In the genomic region with DNA sequence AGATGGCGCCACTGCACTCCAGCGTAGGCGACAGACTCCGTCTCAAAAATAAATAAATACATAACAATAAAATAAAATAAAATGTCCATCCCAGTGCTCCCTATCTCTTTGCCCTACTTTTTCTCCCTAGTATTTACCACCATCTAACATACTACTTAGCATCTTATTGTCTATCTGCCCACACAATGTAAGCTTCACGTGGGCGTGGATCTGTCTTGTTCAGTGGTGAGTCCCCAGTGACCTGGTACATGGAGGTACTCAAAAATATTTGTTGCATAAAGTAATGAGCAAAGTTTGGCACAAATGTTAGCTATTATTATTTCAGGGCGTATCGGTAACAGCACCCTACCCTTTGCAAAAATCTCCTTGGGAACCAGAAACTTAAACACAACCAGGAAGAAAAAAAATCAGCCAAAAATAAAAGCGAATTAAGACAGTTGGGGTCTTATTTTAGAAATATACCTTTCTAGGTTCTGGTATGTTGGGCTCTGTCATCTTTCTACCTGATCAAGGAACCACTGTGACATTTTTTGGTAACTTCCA, we compare ENCODE assay signal across 8 cellular contexts. TPM values are rescaled to one million over a fixed set of nuclear protein-coding genes. Genes with fewer than 3 reads are reported as not detected.
A peak's percentile ranks its signal among the peaks of the same experiment; 100 is the strongest.
DNase-seq lines count a peak whose midpoint lies in the region; ATAC-seq and TF ChIP-seq lines count a peak whose summit lies in the region.

No MANE protein-coding gene starts in this region.

- H3K4me3 ChIP-seq in astrocyte of the cerebellum (ENCODE audit: low read depth, low read length) = peak overlapping the region; percentile 60
- peak overlapping the region in 2 of 3 donors; percentile 23 to 80 for H3K4me3 ChIP-seq in right lobe of liver
- peak overlapping the region; percentile 99 for H3K4me3 ChIP-seq in urinary bladder (ENCODE audit: low read depth, low read length)

- WGBS in right lobe of liver (ENCODE audit: insufficient coverage, low coverage, low lambda C conversion rate, missing lambda C conversion rate) = 43% methylated on average over 9 of the region's 9 CpGs
- WGBS in urinary bladder = 45% methylated on average over 9 of the region's 9 CpGs

- no peaks in the 10 kb centered on the region for H3K9me3 Mint-ChIP-seq in activated naive CD4-positive, alpha-beta T cell treated with anti-CD3 and anti-CD28 coated beads for 36 hours

- H3K27me3 Mint-ChIP-seq in activated naive CD4-positive, alpha-beta T cell treated with anti-CD3 and anti-CD28 coated beads for 36 hours (ENCODE audit: low read depth) = no peaks in the 10 kb centered on the region

- H3K36me3 Mint-ChIP-seq in activated naive CD4-positive, alpha-beta T cell treated with anti-CD3 and anti-CD28 coated beads for 36 hours (ENCODE audit: low read depth) = no peaks in the 10 kb centered on the region

- peak overlapping the region in 2 of 3 donors; percentile 33 to 38 for H3K27ac ChIP-seq in right lobe of liver
- no peak overlapping the region for H3K27ac ChIP-seq in urinary bladder (ENCODE audit: low read depth)

- H3K9me3 ChIP-seq in right lobe of liver = no peaks in the 10 kb centered on the region

- intact Hi-C loops in activated naive CD4-positive, alpha-beta T cell treated with anti-CD3 and anti-CD28 coated beads for 36 hours (cut with micrococcal nuclease) = loop anchor here (1.0 to 5.0 kb wide), 5 partner anchors 18 to 853 kb away; partner anchors contain the start of genes NEK2, PACC1, PPP2R5A and SLC30A1
- intact Hi-C loops in right lobe of liver (cut with DNase I) = no loop called here

- peak overlapping the region; percentile 76 for H3K4me3 Mint-ChIP-seq in activated naive CD4-positive, alpha-beta T cell treated with anti-CD3 and anti-CD28 coated beads for 36 hours

- TF ChIP-seq POLR2A in right lobe of liver (IDR thresholded peaks at IDR 0.05) = no peak

- H3K27me3 ChIP-seq in right lobe of liver = no peaks in the 10 kb centered on the region

- ATAC-seq in right lobe of liver = no peak
- ATAC-seq in GM18502 (IDR thresholded peaks at IDR 0.05; ENCODE audit: poor library complexity, unreplicated experiment) = no peak

- in situ Hi-C loops in astrocyte of the cerebellum (cut with HindIII; ENCODE audit: low sequenced_read_pairs) = no loop called here

- CTCF ChIA-PET in activated naive CD4-positive, alpha-beta T cell treated with anti-CD3 and anti-CD28 coated beads for 36 hours (lab: Charles Lee) = interaction anchor here (1.2 to 1.7 kb wide), 3 partner anchors 23 to 397 kb away, joined by 3 to 5 read pairs (median 3); partner anchors contain the start of genes DTL and INTS7

- peaks cover 30% of the 10 kb centered on the region for H3K4me1 Mint-ChIP-seq in activated naive CD4-positive, alpha-beta T cell treated with anti-CD3 and anti-CD28 coated beads for 36 hours (ENCODE audit: low read depth)

- no peak overlapping the region for H3K27ac Mint-ChIP-seq in activated naive CD4-positive, alpha-beta T cell treated with anti-CD3 and anti-CD28 coated beads for 36 hours

- no peak for DNase-seq in activated naive CD4-positive, alpha-beta T cell treated with anti-CD3 and anti-CD28 coated beads for 36 hours
- DNase-seq in activated naive CD4-positive, alpha-beta T cell treated with Interleukin-2 at 50 U/mL for 16 hours = no peak
- DNase-seq in astrocyte of the cerebellum (ENCODE audit: low read depth) (no peak), right lobe of liver (no peak), occipital lobe (lab: John Stamatoyannopoulos, UW) (no peak)
- no peak for DNase-seq in stimulated activated CD4-positive, alpha-beta T cell treated with anti-CD3 and anti-CD28 coated beads, Interleukin-1b, Interleukin-23, amount 100 ng/mL, for 48 hours

- peaks cover 0 to 5% (median 0%) of the 10 kb centered on the region in 4 donors for H3K4me1 ChIP-seq in right lobe of liver
- peaks cover 2% of the 10 kb centered on the region for H3K4me1 ChIP-seq in urinary bladder (ENCODE audit: insufficient read depth)

- no peaks in the 10 kb centered on the region for H3K36me3 ChIP-seq in right lobe of liver
- no peaks in the 10 kb centered on the region for H3K36me3 ChIP-seq in urinary bladder (ENCODE audit: insufficient read depth)

- TF ChIP-seq CTCF in astrocyte of the cerebellum (IDR thresholded peaks at IDR 0.05; ENCODE audit: low read depth, low read length, missing control alignments) (no peak), right lobe of liver (IDR thresholded peaks at IDR 0.05) (no peak)

RNA-seq across cellular contexts. Expression of gene NENF, which starts 0.5 kb away (rescaled TPM):
- total RNA-seq in activated naive CD4-positive, alpha-beta T cell treated with anti-CD3 and anti-CD28 coated beads for 36 hours = 10 to 100 TPM; 27.0 to 30.9 TPM
- 10 to 100 TPM; 23.0 to 49.0 (median 27.9) TPM for total RNA-seq in right lobe of liver
- 42.5 TPM for total RNA-seq in urinary bladder
- 75.2 TPM for polyA plus RNA-seq in urinary bladder
- 14.8 TPM for total RNA-seq in occipital lobe

RNA-seq across cellular contexts. Expression of gene PACC1, which starts 17.5 kb away (rescaled TPM):
- 10 to 100 TPM in 1 of 2 experiments, 1 to 10 TPM in 1; 9.5 to 10.2 TPM for total RNA-seq in activated naive CD4-positive, alpha-beta T cell treated with anti-CD3 and anti-CD28 coated beads for 36 hours
- 1 to 10 TPM in 5 of 6 experiments, under 1 TPM in 1; 0.88 to 3.3 (median 1.7) TPM for total RNA-seq in right lobe of liver
- 5.3 TPM for total RNA-seq in urinary bladder
- 3.8 TPM for polyA plus RNA-seq in urinary bladder
- total RNA-seq in occipital lobe = 25.4 TPM
